In the genomic region with DNA sequence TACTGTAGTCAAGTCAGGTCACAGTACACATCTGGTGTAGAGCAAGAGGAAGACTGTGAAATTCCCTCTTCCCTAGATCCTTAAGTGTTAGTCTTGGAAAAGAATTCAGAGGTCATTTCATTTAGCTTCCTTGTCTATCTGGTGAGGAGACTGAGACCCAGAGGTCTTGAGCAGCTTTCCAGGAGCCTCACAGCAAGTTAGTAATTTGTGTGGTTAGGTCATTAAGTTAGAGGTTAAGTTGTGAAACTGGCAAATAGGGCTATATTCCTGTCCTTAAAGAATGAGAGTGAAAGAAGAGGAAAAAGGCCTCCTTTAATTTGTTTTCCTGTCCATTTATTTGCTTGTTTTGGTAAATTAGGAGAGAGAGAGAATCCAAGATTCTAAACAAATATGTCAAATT, we compare ENCODE assay signal across 13 cellular contexts. TPM values are rescaled to one million over a fixed set of nuclear protein-coding genes. Genes with fewer than 3 reads are reported as not detected.
DNase-seq lines count a peak whose midpoint lies in the region; ATAC-seq lines count a peak whose summit lies in the region.
"Had no signal": no experiment of that assay in that cellular context is flagged by ENCODE, and none has a peak within 500 bp of the region (broad histone marks: within the 10 kb centered on the region; RNA-seq: fewer than 3 reads in every experiment).

No MANE protein-coding gene starts in this region.

- H3K27ac ChIP-seq in BLaER1 (no peak overlapping the region), mesenchymal stem cell (ENCODE audit: low read length, poor library complexity, severe bottlenecking) (no peak overlapping the region)
- H3K27ac ChIP-seq: PC-9 had no signal

- intact Hi-C loops in sciatic nerve (cut with DNase I): no loop called here

- H2BK120ac ChIP-seq in mesenchymal stem cell (ENCODE audit: low read depth, low read length): no peak overlapping the region

- peaks cover 28% of the 10 kb centered on the region for H3K4me1 ChIP-seq in BLaER1
- peaks cover 12% of the 10 kb centered on the region for H3K4me1 ChIP-seq in mesenchymal stem cell (ENCODE audit: control insufficient read depth, insufficient read depth, low read depth, low read length)

- ATAC-seq in HG03520 (IDR thresholded peaks at IDR 0.05; ENCODE audit: unreplicated experiment): no peak
- no peak for ATAC-seq in sciatic nerve

- H4K91ac ChIP-seq in mesenchymal stem cell (ENCODE audit: low read length): no peak overlapping the region

- no peak overlapping the region for H3K9ac ChIP-seq in BLaER1
- H3K9ac ChIP-seq in mesenchymal stem cell (ENCODE audit: low read length): no peak overlapping the region

- no peak overlapping the region for H2BK5ac ChIP-seq in mesenchymal stem cell (ENCODE audit: low read depth, low read length, poor library complexity, severe bottlenecking)

- no peak overlapping the region for H4K8ac ChIP-seq in mesenchymal stem cell (ENCODE audit: low read length)

- H3K4ac ChIP-seq in mesenchymal stem cell (ENCODE audit: low read depth in 1 of 2, low read length in 2 of 2): no peak overlapping the region

- DNase-seq in HCEC 1CT: peak; percentile 7
- peak; percentile 23 for DNase-seq in NOMO-1 treated with dmso at 0.1 percent for 144 hours (lab: John Stamatoyannopoulos, UW; ENCODE audit: unreplicated experiment)
- peak; percentile 6 for DNase-seq in mesenchymal stem cell
- no peak for DNase-seq in sciatic nerve (ENCODE audit: low spot score)
- no peak for DNase-seq in D341Med (ENCODE audit: low spot score)
- DNase-seq: COR-L47, H7, NCI-H1048, NCI-H226, NCI-H526 treated with DMSO at 0.1 percent for 48 hours, PC-9 had no signal

- H3K4me3 ChIP-seq in BLaER1 (no peak overlapping the region), mesenchymal stem cell (ENCODE audit: insufficient read depth in 1 of 2, low read depth in 1 of 2, low read length in 2 of 2) (no peak overlapping the region)
- H3K4me3 ChIP-seq: PC-9 had no signal

- H3K36me3 ChIP-seq in BLaER1 (peaks cover 12% of the 10 kb centered on the region; the same call in 1 of the 2 replicates), mesenchymal stem cell (ENCODE audit: control insufficient read depth in 1 of 2, insufficient read depth in 2 of 2, low read depth in 1 of 2, low read length in 2 of 2) (no peaks in the 10 kb centered on the region)

- no peak overlapping the region for H2AK5ac ChIP-seq in mesenchymal stem cell (ENCODE audit: low read length, severe bottlenecking)

- H3K23ac ChIP-seq in mesenchymal stem cell (ENCODE audit: low read length in 2 of 2): no peak overlapping the region

- H4K20me1 ChIP-seq in BLaER1: peaks cover 31% of the 10 kb centered on the region

- no peaks in the 10 kb centered on the region for H3K79me1 ChIP-seq in mesenchymal stem cell (replicated peaks; ENCODE audit: low read length, poor library complexity, severe bottlenecking)

- H2BK12ac ChIP-seq in mesenchymal stem cell (ENCODE audit: low read length in 2 of 2): no peak overlapping the region

- no peak overlapping the region for H3K18ac ChIP-seq in mesenchymal stem cell (ENCODE audit: low read depth in 1 of 2, low read length in 2 of 2)

- no peak overlapping the region for H2BK15ac ChIP-seq in mesenchymal stem cell (ENCODE audit: low read depth, poor library complexity, severe bottlenecking)

- H3K4me2 ChIP-seq in BLaER1 (peak overlapping the region; percentile 77), mesenchymal stem cell (ENCODE audit: low read length, poor library complexity, severe bottlenecking) (no peak overlapping the region)
- H3K4me2 ChIP-seq: PC-9 had no signal

- no peaks in the 10 kb centered on the region for H3K9me3 ChIP-seq in BLaER1
- H3K9me3 ChIP-seq in mesenchymal stem cell (ENCODE audit: control insufficient read depth, low read length): no peaks in the 10 kb centered on the region

- H3K14ac ChIP-seq in mesenchymal stem cell (ENCODE audit: low read length in 2 of 2): no peak overlapping the region

- no peak overlapping the region for H2AFZ ChIP-seq in mesenchymal stem cell (ENCODE audit: low read depth, low read length)
- H2AFZ ChIP-seq: PC-9 had no signal

- H3K27me3 ChIP-seq in BLaER1 (no peaks in the 10 kb centered on the region), mesenchymal stem cell (ENCODE audit: control insufficient read depth in 1 of 2, insufficient read depth in 1 of 2, low read length in 2 of 2) (peaks cover 0 to 17% of the 10 kb centered on the region in 2 experiments)

RNA-seq across cellular contexts. Expression of a gene that starts 9.0 kb away (rescaled TPM):
- 0.83 TPM for polyA plus RNA-seq in mesenchymal stem cell (2013, experiment 1 of 2)
- 0.82 TPM for polyA plus RNA-seq in mesenchymal stem cell (2013, experiment 2 of 2)
- 12.1 TPM for total RNA-seq in sciatic nerve

RNA-seq across cellular contexts. Expression of a gene that starts 34.8 kb away (rescaled TPM):
- 6.8 TPM for polyA plus RNA-seq in mesenchymal stem cell (2013, experiment 1 of 2)
- polyA plus RNA-seq in mesenchymal stem cell (2013, experiment 2 of 2): 6.6 TPM
- total RNA-seq in sciatic nerve: 98.8 TPM

RNA-seq across cellular contexts. Expression of a gene that starts 39.8 kb away (rescaled TPM):
- polyA plus RNA-seq in mesenchymal stem cell (2013, experiment 1 of 2): 5.5 TPM
- 5.5 TPM for polyA plus RNA-seq in mesenchymal stem cell (2013, experiment 2 of 2)
- total RNA-seq in sciatic nerve: 4.6 TPM

RNA-seq across cellular contexts. Expression of a gene that starts 47.4 kb away (rescaled TPM):
- polyA plus RNA-seq in mesenchymal stem cell (2013, experiment 1 of 2): 21.1 TPM
- 20.9 TPM for polyA plus RNA-seq in mesenchymal stem cell (2013, experiment 2 of 2)
- 31.3 TPM for total RNA-seq in sciatic nerve

Comparison
In these comparisons a context has a peak if more than half of its experiments do, and no peak if none do; other contexts are left out.
1. DNase-seq: peak in HCEC 1CT (single experiment), NOMO-1 treated with dmso at 0.1 percent for 144 hours (single experiment) and mesenchymal stem cell (single experiment); none in sciatic nerve (single experiment) and D341Med (single experiment).